Comparison of ENCODE assay signal across 30 cellular contexts in the genomic region with DNA sequence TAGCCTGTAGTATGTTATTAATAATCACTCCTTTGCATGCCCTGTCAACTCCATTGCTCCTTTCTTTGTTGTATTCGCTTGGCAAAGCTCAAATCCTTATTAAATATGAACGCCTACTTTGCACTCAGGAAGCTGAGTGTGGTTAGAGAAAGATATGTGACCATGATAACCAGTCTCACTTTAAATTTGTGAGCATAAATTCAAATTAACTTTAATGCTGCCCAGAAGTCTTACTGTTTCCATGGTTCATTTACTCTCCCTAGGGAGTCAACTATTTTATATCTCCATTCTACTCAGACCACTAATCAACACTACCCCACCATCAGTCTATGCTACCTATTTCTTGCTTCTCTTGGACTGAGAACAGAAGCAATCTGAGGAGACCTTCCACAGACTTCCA. TPM values are rescaled to one million over a fixed set of nuclear protein-coding genes. Genes with fewer than 3 reads are reported as not detected.
"Had no signal": no experiment of that assay in that cellular context is flagged by ENCODE, and none has a peak within 500 bp of the region (broad histone marks: within the 10 kb centered on the region; RNA-seq: fewer than 3 reads in every experiment).

No MANE protein-coding gene starts in this region.

- H3K9me3 Mint-ChIP-seq: activated naive CD4-positive, alpha-beta T cell treated with anti-CD3 and anti-CD28 coated beads, Interleukin-2, amount 10 ng/mL, durations not matched to agents 7 days and 5 days had no signal

- H3K4me1 ChIP-seq: Peyer's patch, SJCRH30 had no signal

- H3K4me3 Mint-ChIP-seq: activated CD4-positive, alpha-beta memory T cell treated with anti-CD3 and anti-CD28 coated beads, Interleukin-2, amount 10 ng/mL, durations not matched to agents 7 days and 5 days; activated CD4-positive, alpha-beta T cell treated with anti-CD3 and anti-CD28 coated beads for 36 hours; activated naive CD4-positive, alpha-beta T cell treated with anti-CD3 and anti-CD28 coated beads, Interleukin-2, amount 10 ng/mL, durations not matched to agents 7 days and 5 days; activated naive CD8-positive, alpha-beta T cell treated with anti-CD3 and anti-CD28 coated beads for 36 hours had no signal

- H3K27me3 ChIP-seq: brain microvascular endothelial cell, cardiac muscle cell, Peyer's patch, SJCRH30 had no signal

- H3K27ac Mint-ChIP-seq: activated CD4-positive, alpha-beta memory T cell treated with anti-CD3 and anti-CD28 coated beads, Interleukin-2, amount 10 ng/mL, durations not matched to agents 7 days and 5 days; activated CD4-positive, alpha-beta T cell treated with anti-CD3 and anti-CD28 coated beads for 36 hours; activated naive CD4-positive, alpha-beta T cell treated with anti-CD3 and anti-CD28 coated beads, Interleukin-2, amount 10 ng/mL, durations not matched to agents 7 days and 5 days; activated naive CD8-positive, alpha-beta T cell treated with anti-CD3 and anti-CD28 coated beads for 36 hours; activated T-helper 2 cell treated with anti-CD3 and anti-CD28 coated beads, Interferon-gamma antibody, Interleukin-2, Interleukin-4, amounts not matched to agents 10 μg/mL and 5 μg/mL and 100 μg/mL, durations not matched to agents 14 hours and 24 hours and 36 hours had no signal

- H3K4me3 ChIP-seq: cardiac muscle cell, K562, Peyer's patch, SJCRH30 had no signal

- H3K36me3 ChIP-seq: brain microvascular endothelial cell, cardiac muscle cell, SJCRH30 had no signal

- ATAC-seq: activated CD4-positive, alpha-beta T cell treated with anti-CD3 and anti-CD28 coated beads for 36 hours; SK-N-SH treated with all-trans-retinoic acid at 6 μM for 48 hours had no signal

- H3K36me3 Mint-ChIP-seq: activated naive CD4-positive, alpha-beta T cell treated with anti-CD3 and anti-CD28 coated beads, Interleukin-2, amount 10 ng/mL, durations not matched to agents 7 days and 5 days; activated naive CD8-positive, alpha-beta T cell treated with anti-CD3 and anti-CD28 coated beads for 36 hours had no signal

- DNase-seq: activated CD4-positive, alpha-beta memory T cell treated with anti-CD3 and anti-CD28 coated beads, Interleukin-2, amount 10 ng/mL, durations not matched to agents 7 days and 5 days; activated CD4-positive, alpha-beta T cell treated with anti-CD3 and anti-CD28 coated beads for 36 hours; activated CD4-positive, alpha-beta T cell treated with anti-CD3 and anti-CD28 coated beads, Interleukin-2, amount 50 U/mL, for 1 hour; activated CD4-positive, CD25-positive, alpha-beta regulatory T cell; activated gamma-delta T cell treated with Interleukin-2 at 50 U/mL for 16 hours; activated naive CD4-positive, alpha-beta T cell treated with anti-CD3 and anti-CD28 coated beads, Interleukin-2, amount 10 ng/mL, durations not matched to agents 7 days and 5 days; activated naive CD8-positive, alpha-beta T cell treated with anti-CD3 and anti-CD28 coated beads for 36 hours; activated T-cell treated with anti-CD3 and anti-CD28 coated beads for 4 hours; activated T-cell treated with anti-CD3 and anti-CD28 coated beads, Interleukin-2, amount 50 U/mL, for 48 hours; brain microvascular endothelial cell; NCI-H1092; NCI-H1417; NCI-H1930; NCI-H2171; NCI-H2227 treated with DMSO at 0.1 percent for 48 hours; NCI-H446 treated with DMSO at 0.1 percent for 48 hours; NCI-H69; NK-92 treated with Interleukin-12 subunit alpha and Interleukin-12 subunit beta, amount 100 ng/mL, for 24 hours; Peyer's patch; Right ventricle myocardium superior; SJCRH30 had no signal

- H3K9me3 ChIP-seq: Peyer's patch, SJCRH30 had no signal

- H3K27ac ChIP-seq: brain microvascular endothelial cell, cardiac muscle cell, Peyer's patch, RWPE1, SJCRH30, VCaP had no signal

RNA-seq across cellular contexts. Expression of a gene that starts 12.1 kb away (rescaled TPM):
- total RNA-seq: K562, Peyer's patch, Right ventricle myocardium superior had no signal
- polyA plus RNA-seq: K562 had no signal

RNA-seq across cellular contexts. Expression of a gene that starts 57.6 kb away (rescaled TPM):
- total RNA-seq: activated CD4-positive, alpha-beta memory T cell treated with anti-CD3 and anti-CD28 coated beads, Interleukin-2, amount 10 ng/mL, durations not matched to agents 7 days and 5 days; activated CD4-positive, alpha-beta T cell treated with anti-CD3 and anti-CD28 coated beads for 36 hours; activated T-helper 2 cell treated with anti-CD3 and anti-CD28 coated beads, Interferon-gamma antibody, Interleukin-2, Interleukin-4, amounts not matched to agents 10 μg/mL and 5 μg/mL and 100 μg/mL, durations not matched to agents 14 hours and 24 hours and 36 hours; cardiac muscle cell; LHCN-M2; MCF 10A; Peyer's patch; Right ventricle myocardium superior had no signal
- polyA plus RNA-seq: adipose tissue, cardiac muscle cell had no signal
